In genomic region chr11:64008283-64008931, GRCh38 we compare ENCODE assay signal across 2 cellular contexts.
TF ChIP-seq lines count a peak whose summit lies in the region.

No MANE protein-coding gene starts in this region.

TF ChIP-seq in HEK293, 187 proteins besides CTCF, POLR2A, EP300 and RAD21:
- TF ChIP-seq SALL2 (tag by site-specific recombination; IDR thresholded peaks at IDR 0.05; ENCODE audit: borderline replicate concordance) (no peak), ZNF623 (tag by site-specific recombination; IDR thresholded peaks at IDR 0.05) (peak; percentile 96), BCL6B (tag by site-specific recombination; IDR thresholded peaks at IDR 0.05) (no peak), ZNF513 (tag by site-specific recombination; IDR thresholded peaks at IDR 0.05) (no peak), GLIS1 (tag by site-specific recombination; IDR thresholded peaks at IDR 0.05) (no peak), ZNF121 (tag by site-specific recombination; IDR thresholded peaks at IDR 0.05) (no peak), ZBTB49 (tag by site-specific recombination; IDR thresholded peaks at IDR 0.05; ENCODE audit: low read depth) (no peak), TSHZ1 (tag by site-specific recombination; IDR thresholded peaks at IDR 0.05; ENCODE audit: borderline replicate concordance) (no peak), OVOL3 (tag by site-specific recombination; IDR thresholded peaks at IDR 0.05) (no peak), ZNF423 (tag by site-specific recombination; IDR thresholded peaks at IDR 0.05) (0 out of 2 replicates have a peak, but pooled peaks have one; percentile 9), ZNF768 (tag by site-specific recombination; IDR thresholded peaks at IDR 0.05) (no peak), HIC1 (tag by site-specific recombination; IDR thresholded peaks at IDR 0.05) (peak; percentile 26; the same call in 1 of the 2 replicates)

TF ChIP-seq in H1, 55 proteins besides CTCF, POLR2A, EP300 and RAD21:
- no peak for TF ChIP-seq NRF1 (IDR thresholded peaks at IDR 0.05; ENCODE audit: low read depth, low read length)
- no peak for TF ChIP-seq KDM4A (IDR thresholded peaks at IDR 0.05; ENCODE audit: low read depth, low read length, severe bottlenecking)
- no peak for TF ChIP-seq TBP (IDR thresholded peaks at IDR 0.05; ENCODE audit: low read depth, low read length)
- TF ChIP-seq NANOG (IDR thresholded peaks at IDR 0.05; ENCODE audit: insufficient read depth, low read depth, low read length, poor library complexity, severe bottlenecking), result no peak
- TF ChIP-seq KDM1A (IDR thresholded peaks at IDR 0.05; ENCODE audit: borderline replicate concordance, low read length), result 0 out of 2 replicates have a peak, but pooled peaks have one; percentile 41
- TF ChIP-seq TAF1 (IDR thresholded peaks at IDR 0.05; ENCODE audit: low read depth, low read length), result 0 out of 2 replicates have a peak, but pooled peaks have one; percentile 9
